In the genomic region with DNA sequence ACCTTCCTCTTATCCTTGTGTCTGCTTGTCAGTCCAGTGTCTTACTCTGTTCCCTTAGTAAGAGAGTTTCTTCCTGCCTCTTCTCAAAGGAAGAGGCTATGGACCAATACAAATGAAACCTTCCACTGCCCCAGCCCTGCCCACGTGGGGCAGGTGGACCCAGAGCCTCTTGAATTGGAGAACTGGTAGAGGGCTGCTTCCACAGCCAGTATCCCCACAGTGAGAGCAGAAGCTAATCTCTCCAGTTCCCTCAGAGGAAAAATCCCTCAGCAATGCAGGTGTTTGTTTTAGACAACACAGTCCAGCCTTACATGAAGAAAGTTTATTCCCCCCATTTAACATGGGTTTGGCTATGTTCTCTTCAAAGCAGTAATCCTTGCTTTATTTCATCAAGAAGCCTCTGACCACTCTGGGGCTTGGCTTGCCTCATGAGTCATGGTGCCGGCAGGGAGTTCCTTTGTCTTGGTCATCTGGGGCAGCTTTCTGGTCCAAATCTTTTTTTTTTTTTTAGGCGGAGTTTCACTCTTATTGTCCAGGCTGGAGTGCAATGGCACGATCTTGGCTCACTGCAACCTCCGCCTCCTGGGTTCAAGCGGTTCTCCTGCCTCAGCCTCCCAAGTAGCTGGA, we compare ENCODE assay signal across 16 cellular contexts. TPM values are rescaled to one million over a fixed set of nuclear protein-coding genes. Genes with fewer than 3 reads are reported as not detected.
DNase-seq lines count a peak whose midpoint lies in the region; ATAC-seq and TF ChIP-seq lines count a peak whose summit lies in the region.
"Had no signal": no experiment of that assay in that cellular context is flagged by ENCODE, and none has a peak within 500 bp of the region (broad histone marks: within the 10 kb centered on the region; RNA-seq: fewer than 3 reads in every experiment).

No MANE protein-coding gene starts in this region.

- no peak for TF ChIP-seq CTCF in AG09319 (IDR thresholded peaks at IDR 0.05; ENCODE audit: low read depth, low read length)
- TF ChIP-seq CTCF in mammary epithelial cell (conservative IDR thresholded peaks at IDR 0.05 in 1 of 2, IDR thresholded peaks at IDR 0.05 in 1 of 2; ENCODE audit: extremely low read depth in 1 of 2, insufficient read depth in 1 of 2, low read depth in 1 of 2, low read length in 2 of 2): no peak

- no peak overlapping the region for H3K4me3 Mint-ChIP-seq in activated T-helper 2 cell treated with anti-CD3 and anti-CD28 coated beads, Interferon-gamma antibody, Interleukin-2, Interleukin-4, amounts not matched to agents 10 μg/mL and 5 μg/mL and 100 μg/mL, durations not matched to agents 14 hours and 24 hours and 36 hours (ENCODE audit: low read depth)
- H3K4me3 Mint-ChIP-seq: activated CD4-positive, alpha-beta T cell treated with anti-CD3 and anti-CD28 coated beads, Interleukin-2, amount 10 ng/mL, durations not matched to agents 7 days and 5 days; central memory CD8-positive, alpha-beta T cell had no signal

- peak; percentile 27 for DNase-seq in AG09319 (ENCODE audit: extremely low read depth, low read depth)
- DNase-seq in MV-4-11 (lab: John Stamatoyannopoulos, UW): peak; percentile 43
- DNase-seq in mammary epithelial cell: peak; percentile 34
- DNase-seq in iris pigment epithelial cell (ENCODE audit: low read depth): peak; percentile 79
- DNase-seq in effector memory CD4-positive, alpha-beta T cell: no peak
- DNase-seq in activated T-helper 2 cell treated with anti-CD3 and anti-CD28 coated beads, Interferon-gamma antibody, Interleukin-2, Interleukin-4, amounts not matched to agents 10 μg/mL and 5 μg/mL and 100 μg/mL, durations not matched to agents 14 hours and 24 hours and 36 hours (ENCODE audit: low spot score): no peak
- DNase-seq in activated CD8-positive, alpha-beta memory T cell treated with anti-CD3 and anti-CD28 coated beads for 24 hours: no peak
- DNase-seq: activated CD4-positive, alpha-beta T cell treated with anti-CD3 and anti-CD28 coated beads, Interleukin-2, amount 10 ng/mL, durations not matched to agents 7 days and 5 days; activated effector memory CD4-positive, alpha-beta T cell treated with anti-CD3 and anti-CD28 coated beads, Interleukin-2, amount 50 U/mL, for 16 hours; DMS153; foreskin keratinocyte; stimulated activated CD4-positive, alpha-beta T cell treated with anti-CD3 and anti-CD28 coated beads, Interleukin-2, amount 100 ng/mL, for 48 hours had no signal

- peaks cover 28% of the 10 kb centered on the region for H3K27me3 Mint-ChIP-seq in activated T-helper 2 cell treated with anti-CD3 and anti-CD28 coated beads, Interferon-gamma antibody, Interleukin-2, Interleukin-4, amounts not matched to agents 10 μg/mL and 5 μg/mL and 100 μg/mL, durations not matched to agents 14 hours and 24 hours and 36 hours (ENCODE audit: low read depth)

- intact Hi-C loops in mammary epithelial cell (cut with micrococcal nuclease): no loop called here
- intact Hi-C loops in activated T-helper 2 cell treated with anti-CD3 and anti-CD28 coated beads, Interferon-gamma antibody, Interleukin-2, Interleukin-4, amounts not matched to agents 10 μg/mL and 5 μg/mL and 100 μg/mL, durations not matched to agents 14 hours and 24 hours and 36 hours (cut with micrococcal nuclease): no loop called here

- in situ Hi-C loops in mammary epithelial cell (cut with MboI; ENCODE audit: low sequenced_read_pairs in 2 of 2): no loop called here

- H3K27ac Mint-ChIP-seq in activated T-helper 2 cell treated with anti-CD3 and anti-CD28 coated beads, Interferon-gamma antibody, Interleukin-2, Interleukin-4, amounts not matched to agents 10 μg/mL and 5 μg/mL and 100 μg/mL, durations not matched to agents 14 hours and 24 hours and 36 hours: no peak overlapping the region
- H3K27ac Mint-ChIP-seq: activated CD4-positive, alpha-beta T cell treated with anti-CD3 and anti-CD28 coated beads, Interleukin-2, amount 10 ng/mL, durations not matched to agents 7 days and 5 days had no signal

- H3K9ac ChIP-seq in mammary epithelial cell (ENCODE audit: insufficient read depth, low read length): no peak overlapping the region

- no peaks in the 10 kb centered on the region for H3K79me2 ChIP-seq in mammary epithelial cell (ENCODE audit: insufficient read depth, low read length)

- CTCF ChIA-PET in mammary epithelial cell (lab: Charles Lee; ENCODE audit: low non-redundant PET): no interaction called here

- no peaks in the 10 kb centered on the region for H3K36me3 ChIP-seq in mammary epithelial cell (ENCODE audit: insufficient read depth, low read length)
- no peaks in the 10 kb centered on the region for H3K36me3 ChIP-seq in effector memory CD4-positive, alpha-beta T cell (ENCODE audit: control insufficient read depth, insufficient read depth, low read length)
- H3K36me3 ChIP-seq: vagina had no signal

- dilution Hi-C loops in mammary epithelial cell (cut with HindIII; ENCODE audit: low sequenced_read_pairs): no loop called here

- no peaks in the 10 kb centered on the region for H3K9me3 Mint-ChIP-seq in activated T-helper 2 cell treated with anti-CD3 and anti-CD28 coated beads, Interferon-gamma antibody, Interleukin-2, Interleukin-4, amounts not matched to agents 10 μg/mL and 5 μg/mL and 100 μg/mL, durations not matched to agents 14 hours and 24 hours and 36 hours
- H3K9me3 Mint-ChIP-seq: activated CD4-positive, alpha-beta T cell treated with anti-CD3 and anti-CD28 coated beads, Interleukin-2, amount 10 ng/mL, durations not matched to agents 7 days and 5 days; central memory CD8-positive, alpha-beta T cell had no signal

- H3K9me3 ChIP-seq in mammary epithelial cell (replicated peaks; ENCODE audit: insufficient read depth, low read length): no peaks in the 10 kb centered on the region
- no peaks in the 10 kb centered on the region for H3K9me3 ChIP-seq in effector memory CD4-positive, alpha-beta T cell (ENCODE audit: control insufficient read depth, low read length)
- H3K9me3 ChIP-seq: psoas muscle, vagina had no signal

- no peaks in the 10 kb centered on the region for H4K20me1 ChIP-seq in mammary epithelial cell (ENCODE audit: insufficient read depth, low read length)

- H3K27me3 ChIP-seq in mammary epithelial cell (ENCODE audit: insufficient read depth, low read length): no peaks in the 10 kb centered on the region
- H3K27me3 ChIP-seq in effector memory CD4-positive, alpha-beta T cell (replicated peaks; ENCODE audit: control insufficient read depth, insufficient read depth, low read length, poor library complexity, severe bottlenecking): no peaks in the 10 kb centered on the region
- H3K27me3 ChIP-seq: vagina had no signal

- H3K4me1 ChIP-seq in mammary epithelial cell (ENCODE audit: insufficient read depth, low read length): no peaks in the 10 kb centered on the region
- H3K4me1 ChIP-seq in effector memory CD4-positive, alpha-beta T cell (ENCODE audit: control insufficient read depth, insufficient read depth, low read length, poor library complexity, severe bottlenecking): no peaks in the 10 kb centered on the region
- H3K4me1 ChIP-seq: foreskin keratinocyte, psoas muscle, vagina had no signal

- H3K4me1 Mint-ChIP-seq in activated T-helper 2 cell treated with anti-CD3 and anti-CD28 coated beads, Interferon-gamma antibody, Interleukin-2, Interleukin-4, amounts not matched to agents 10 μg/mL and 5 μg/mL and 100 μg/mL, durations not matched to agents 14 hours and 24 hours and 36 hours (ENCODE audit: low read depth): peaks cover 3% of the 10 kb centered on the region
- H3K4me1 Mint-ChIP-seq: central memory CD8-positive, alpha-beta T cell had no signal

- BruUV-seq in mammary epithelial cell (replicated peaks; lab: Mats Ljungman, UMichigan): no TSS peak

- H3K27ac ChIP-seq in mammary epithelial cell (ENCODE audit: insufficient read depth, low read depth, low read length): no peak overlapping the region
- no peak overlapping the region for H3K27ac ChIP-seq in effector memory CD4-positive, alpha-beta T cell (ENCODE audit: insufficient read depth, low read length, poor library complexity, severe bottlenecking)
- H3K27ac ChIP-seq: foreskin keratinocyte, psoas muscle, vagina had no signal

- H3K36me3 Mint-ChIP-seq in activated T-helper 2 cell treated with anti-CD3 and anti-CD28 coated beads, Interferon-gamma antibody, Interleukin-2, Interleukin-4, amounts not matched to agents 10 μg/mL and 5 μg/mL and 100 μg/mL, durations not matched to agents 14 hours and 24 hours and 36 hours (ENCODE audit: low read depth): no peaks in the 10 kb centered on the region

- no peak overlapping the region for H3K4me3 ChIP-seq in mammary epithelial cell (replicated peaks in 1 of 3; ENCODE audit: insufficient read depth in 1 of 3, low read depth in 2 of 3, low read length in 3 of 3)
- H3K4me3 ChIP-seq in effector memory CD4-positive, alpha-beta T cell (ENCODE audit: insufficient read depth, low read depth, low read length, poor library complexity, severe bottlenecking): no peak overlapping the region
- H3K4me3 ChIP-seq: psoas muscle, vagina had no signal

- 56% methylated on average over 3 of the region's 6 CpGs for WGBS in mammary epithelial cell (ENCODE audit: low coverage, missing lambda C conversion rate)

- H3K4me2 ChIP-seq in mammary epithelial cell (ENCODE audit: insufficient read depth, low read depth, low read length): no peak overlapping the region

- ATAC-seq in GM18909 (IDR thresholded peaks at IDR 0.05; ENCODE audit: poor library complexity, unreplicated experiment): no peak
- ATAC-seq: foreskin keratinocyte, psoas muscle had no signal

- H2AFZ ChIP-seq in mammary epithelial cell (ENCODE audit: low read depth, low read length): no peak overlapping the region

RNA-seq across cellular contexts. Expression of a gene that starts 6.5 kb away (rescaled TPM):
- 10 to 100 TPM; 25.6 to 62.8 TPM for total RNA-seq in mammary epithelial cell
- polyA plus RNA-seq in mammary epithelial cell: 12.7 TPM
- 65.6 TPM for polyA minus RNA-seq in mammary epithelial cell
- 5.7 and 8.0 TPM in 2 replicates for total RNA-seq in activated T-helper 2 cell treated with anti-CD3 and anti-CD28 coated beads, Interferon-gamma antibody, Interleukin-2, Interleukin-4, amounts not matched to agents 10 μg/mL and 5 μg/mL and 100 μg/mL, durations not matched to agents 14 hours and 24 hours and 36 hours

Comparison
In these comparisons a context has a peak if more than half of its experiments do, and no peak if none do; other contexts are left out.
1. DNase-seq: peak in AG09319 (single experiment), MV-4-11 (single experiment), mammary epithelial cell (single experiment) and iris pigment epithelial cell (single experiment); none in effector memory CD4-positive, alpha-beta T cell (0 of 3), activated T-helper 2 cell treated with anti-CD3 and anti-CD28 coated beads, Interferon-gamma antibody, Interleukin-2, Interleukin-4, amounts not matched to agents 10 μg/mL and 5 μg/mL and 100 μg/mL, durations not matched to agents 14 hours and 24 hours and 36 hours (single experiment) and activated CD8-positive, alpha-beta memory T cell treated with anti-CD3 and anti-CD28 coated beads for 24 hours (single experiment).